In the genomic region with DNA sequence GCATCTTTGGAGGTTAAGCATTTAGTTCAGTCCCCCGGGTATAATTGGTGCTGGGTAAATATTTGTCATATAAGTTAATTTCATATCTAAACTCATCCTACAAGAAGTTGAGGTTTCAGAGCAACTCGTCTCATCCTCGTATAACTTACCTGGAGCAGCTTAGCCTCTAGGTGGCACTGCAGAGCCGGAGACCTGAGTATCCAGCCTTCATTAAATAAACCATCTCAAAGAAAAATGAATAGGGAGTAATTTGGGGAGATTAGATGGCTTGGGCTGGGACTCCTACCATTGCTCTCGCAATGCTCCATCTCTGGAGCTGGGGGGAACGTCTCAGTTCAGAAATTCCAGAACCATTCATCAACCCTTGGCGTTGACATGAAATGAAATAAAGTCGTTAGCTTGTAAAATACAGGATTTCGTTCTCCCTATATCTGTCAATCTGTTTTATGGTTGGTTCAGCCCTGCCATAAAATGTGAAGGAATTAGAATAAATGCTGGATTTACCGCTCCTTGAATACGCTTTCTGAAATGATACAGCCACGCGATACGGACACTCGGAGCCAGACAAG, we compare ENCODE assay signal across 8 cellular contexts.
DNase-seq lines count a peak whose midpoint lies in the region; ATAC-seq and TF ChIP-seq lines count a peak whose summit lies in the region.

No MANE protein-coding gene starts in this region.

- no peak overlapping the region for H3K9ac ChIP-seq in liver (ENCODE audit: low read depth in 1 of 2, low read length in 2 of 2)

- no peak overlapping the region for H3K4me3 ChIP-seq in liver (ENCODE audit: low read depth in 1 of 3, low read length in 3 of 3)

- TF ChIP-seq RAD21 in liver (IDR thresholded peaks at IDR 0.05), result peak; percentile 59 to 66

- TF ChIP-seq CTCF in liver (IDR thresholded peaks at IDR 0.05; ENCODE audit: low read depth, low read length, missing input control), result peak; percentile 56

- peaks cover 0 to 7% (median 4%) of the 10 kb centered on the region in 4 donors for H3K27me3 ChIP-seq in liver (ENCODE audit: control insufficient read depth in 4 of 4, insufficient read depth in 4 of 4, low read length in 3 of 4)

- 56% methylated on average over 15 of the region's 15 CpGs for WGBS in liver

- H3K9me3 ChIP-seq in liver (ENCODE audit: control insufficient read depth in 4 of 4, low read length in 3 of 4), result no peaks in the 10 kb centered on the region

- no peak overlapping the region for H3K27ac ChIP-seq in liver (ENCODE audit: low read depth in 1 of 2, low read length in 2 of 2)

- no peaks in the 10 kb centered on the region for H3K36me3 ChIP-seq in liver (ENCODE audit: control insufficient read depth in 4 of 4, insufficient read depth in 3 of 4, low read depth in 1 of 4, low read length in 3 of 4)

- DNase-seq in activated effector memory CD4-positive, alpha-beta T cell treated with anti-CD3 and anti-CD28 coated beads, Interleukin-2, amount 50 U/mL, for 16 hours, result peak; percentile 64
- no peak for DNase-seq in activated effector memory CD4-positive, alpha-beta T cell treated with Interleukin-2 at 50 U/mL for 16 hours
- DNase-seq in NCI-H1105 treated with DMSO at 0.1 percent for 48 hours (lab: John Stamatoyannopoulos, UW), result peak; percentile 46
- DNase-seq in activated T-cell treated with anti-CD3 and anti-CD28 coated beads, Interleukin-2, amount 50 U/mL, for 48 hours, result peak; percentile 44 to 47

- ATAC-seq in HG03135 (IDR thresholded peaks at IDR 0.05; ENCODE audit: unreplicated experiment) (no peak), HG02981 (IDR thresholded peaks at IDR 0.05; ENCODE audit: unreplicated experiment) (no peak), HG03097 (IDR thresholded peaks at IDR 0.05; ENCODE audit: low FRiP score, unreplicated experiment) (no peak)

- no peaks in the 10 kb centered on the region for H3K4me1 ChIP-seq in liver (ENCODE audit: control insufficient read depth in 4 of 4, insufficient read depth in 4 of 4, low read length in 3 of 4)

TF ChIP-seq in liver, 16 proteins besides CTCF, POLR2A, EP300 and RAD21:
- TF ChIP-seq YY1 (IDR thresholded peaks at IDR 0.05), result no peak
- TF ChIP-seq, protein P1, sequence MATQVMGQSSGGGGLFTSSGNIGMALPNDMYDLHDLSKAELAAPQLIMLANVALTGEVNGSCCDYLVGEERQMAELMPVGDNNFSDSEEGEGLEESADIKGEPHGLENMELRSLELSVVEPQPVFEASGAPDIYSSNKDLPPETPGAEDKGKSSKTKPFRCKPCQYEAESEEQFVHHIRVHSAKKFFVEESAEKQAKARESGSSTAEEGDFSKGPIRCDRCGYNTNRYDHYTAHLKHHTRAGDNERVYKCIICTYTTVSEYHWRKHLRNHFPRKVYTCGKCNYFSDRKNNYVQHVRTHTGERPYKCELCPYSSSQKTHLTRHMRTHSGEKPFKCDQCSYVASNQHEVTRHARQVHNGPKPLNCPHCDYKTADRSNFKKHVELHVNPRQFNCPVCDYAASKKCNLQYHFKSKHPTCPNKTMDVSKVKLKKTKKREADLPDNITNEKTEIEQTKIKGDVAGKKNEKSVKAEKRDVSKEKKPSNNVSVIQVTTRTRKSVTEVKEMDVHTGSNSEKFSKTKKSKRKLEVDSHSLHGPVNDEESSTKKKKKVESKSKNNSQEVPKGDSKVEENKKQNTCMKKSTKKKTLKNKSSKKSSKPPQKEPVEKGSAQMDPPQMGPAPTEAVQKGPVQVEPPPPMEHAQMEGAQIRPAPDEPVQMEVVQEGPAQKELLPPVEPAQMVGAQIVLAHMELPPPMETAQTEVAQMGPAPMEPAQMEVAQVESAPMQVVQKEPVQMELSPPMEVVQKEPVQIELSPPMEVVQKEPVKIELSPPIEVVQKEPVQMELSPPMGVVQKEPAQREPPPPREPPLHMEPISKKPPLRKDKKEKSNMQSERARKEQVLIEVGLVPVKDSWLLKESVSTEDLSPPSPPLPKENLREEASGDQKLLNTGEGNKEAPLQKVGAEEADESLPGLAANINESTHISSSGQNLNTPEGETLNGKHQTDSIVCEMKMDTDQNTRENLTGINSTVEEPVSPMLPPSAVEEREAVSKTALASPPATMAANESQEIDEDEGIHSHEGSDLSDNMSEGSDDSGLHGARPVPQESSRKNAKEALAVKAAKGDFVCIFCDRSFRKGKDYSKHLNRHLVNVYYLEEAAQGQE (IDR thresholded peaks at IDR 0.05), result no peak
- TF ChIP-seq HNF4A (conservative IDR thresholded peaks at IDR 0.05), result no peak
- no peak for TF ChIP-seq JUND (IDR thresholded peaks at IDR 0.05)
- no peak for TF ChIP-seq NR2F2 (IDR thresholded peaks at IDR 0.05)
